In genomic region chr2:11871421-11871820, GRCh38 we compare ENCODE assay signal across 14 cellular contexts.
DNase-seq lines count a peak whose midpoint lies in the region; ATAC-seq, FAIRE-seq and TF ChIP-seq lines count a peak whose summit lies in the region.
"Had no signal": no experiment of that assay in that cellular context is flagged by ENCODE, and none has a peak within 500 bp of the region (broad histone marks: within the 10 kb centered on the region; RNA-seq: fewer than 3 reads in every experiment).

No MANE protein-coding gene starts in this region.

- SMC1A ChIA-PET in GM12878 (lab: Charles Lee; ENCODE audit: uncharacterized antibody, unreplicated experiment): interaction anchor here (1.0 to 2.4 kb wide), 6 partner anchors 11 to 306 kb away, joined by 3 to 12 read pairs (median 4); no protein-coding TSS in a partner anchor

- H3K4me3 ChIP-seq in right atrium auricular region (no peak overlapping the region), heart right ventricle (no peak overlapping the region), GM12878 (peak overlapping the region; percentile 51; the same call in 1 of the 2 replicates)
- H3K4me3 ChIP-seq: BLaER1 treated with 17β-estradiol and CSF1 and Interleukin-3, amounts not matched to agents 10 nM and 100 nM; HAP-1 had no signal

- no peaks in the 10 kb centered on the region for H4K20me1 ChIP-seq in GM12878 (ENCODE audit: control insufficient read depth, insufficient read depth)
- H4K20me1 ChIP-seq: BLaER1 treated with 17β-estradiol and CSF1 and Interleukin-3, amounts not matched to agents 10 nM and 100 nM had no signal

- peak overlapping the region; percentile 31 for H3K4me2 ChIP-seq in GM12878 (ENCODE audit: control insufficient read depth, insufficient read depth)
- H3K4me2 ChIP-seq: BLaER1 treated with 17β-estradiol and CSF1 and Interleukin-3, amounts not matched to agents 10 nM and 100 nM had no signal

- no peaks in the 10 kb centered on the region for H3K9me3 Mint-ChIP-seq in activated naive CD8-positive, alpha-beta T cell treated with anti-CD3 and anti-CD28 coated beads for 36 hours
- H3K9me3 Mint-ChIP-seq: CD8-positive, alpha-beta T cell had no signal

- H3K36me3 ChIP-seq in right atrium auricular region: no peaks in the 10 kb centered on the region
- H3K36me3 ChIP-seq in heart right ventricle: no peaks in the 10 kb centered on the region
- peaks cover 0 to 2% of the 10 kb centered on the region in 2 experiments; a peak in 2 of 4 replicates for H3K36me3 ChIP-seq in GM12878 (ENCODE audit: control insufficient read depth in 2 of 2, insufficient read depth in 2 of 2, low read length in 1 of 2)
- H3K36me3 ChIP-seq: BLaER1 treated with 17β-estradiol and CSF1 and Interleukin-3, amounts not matched to agents 10 nM and 100 nM; HAP-1 had no signal

- no peak overlapping the region for H3K27ac Mint-ChIP-seq in activated naive CD8-positive, alpha-beta T cell treated with anti-CD3 and anti-CD28 coated beads for 36 hours
- H3K27ac Mint-ChIP-seq: B cell; CD8-positive, alpha-beta T cell had no signal

- no peaks in the 10 kb centered on the region for H3K4me1 ChIP-seq in right atrium auricular region
- peaks cover 0 to 20% (median 0%) of the 10 kb centered on the region in 9 donors for H3K4me1 ChIP-seq in heart right ventricle
- H3K4me1 ChIP-seq in GM12878 (ENCODE audit: control insufficient read depth, insufficient read depth, low read length): peaks cover 16% of the 10 kb centered on the region
- H3K4me1 ChIP-seq: HAP-1 had no signal

- TF ChIP-seq EP300 in GM12878 (IDR thresholded peaks at IDR 0.05; ENCODE audit: borderline replicate concordance in 1 of 2, control insufficient read depth in 1 of 2, low read depth in 2 of 2, low read length in 2 of 2): no peak

- FAIRE-seq in GM12878 (lab: Jason Lieb, UNC): no peak

- H3K27me3 ChIP-seq in right atrium auricular region: no peaks in the 10 kb centered on the region
- no peaks in the 10 kb centered on the region for H3K27me3 ChIP-seq in heart right ventricle
- no peaks in the 10 kb centered on the region for H3K27me3 ChIP-seq in GM12878 (replicated peaks in 1 of 2; ENCODE audit: control insufficient read depth in 2 of 2, insufficient read depth in 2 of 2, low read length in 1 of 2)
- H3K27me3 ChIP-seq: BLaER1 treated with 17β-estradiol and CSF1 and Interleukin-3, amounts not matched to agents 10 nM and 100 nM had no signal

- H3K27ac ChIP-seq in right atrium auricular region (no peak overlapping the region), heart right ventricle (no peak overlapping the region), GM12878 (ENCODE audit: control insufficient read depth, insufficient read depth) (peak overlapping the region; percentile 72)
- H3K27ac ChIP-seq: BLaER1 treated with 17β-estradiol and CSF1 and Interleukin-3, amounts not matched to agents 10 nM and 100 nM had no signal

- H3K9ac ChIP-seq in GM12878 (ENCODE audit: control insufficient read depth, insufficient read depth, low read length): peak overlapping the region; percentile 45; the same call in 1 of the 2 replicates
- H3K9ac ChIP-seq: BLaER1 treated with 17β-estradiol and CSF1 and Interleukin-3, amounts not matched to agents 10 nM and 100 nM had no signal

- H3K36me3 Mint-ChIP-seq in activated naive CD8-positive, alpha-beta T cell treated with anti-CD3 and anti-CD28 coated beads for 36 hours: no peaks in the 10 kb centered on the region
- H3K36me3 Mint-ChIP-seq: CD8-positive, alpha-beta T cell had no signal

- no peak for TF ChIP-seq POLR2A in GM12878 (IDR thresholded peaks at IDR 0.05; ENCODE audit: low read depth, low read length)

- H3K4me3 Mint-ChIP-seq in activated naive CD8-positive, alpha-beta T cell treated with anti-CD3 and anti-CD28 coated beads for 36 hours: no peak overlapping the region
- H3K4me3 Mint-ChIP-seq: B cell; CD8-positive, alpha-beta T cell had no signal

- H3K9me3 ChIP-seq in right atrium auricular region: no peaks in the 10 kb centered on the region
- H3K9me3 ChIP-seq in heart right ventricle: peaks cover 0 to 8% (median 0%) of the 10 kb centered on the region in 11 donors
- H3K9me3 ChIP-seq in GM12878 (replicated peaks; ENCODE audit: control insufficient read depth, insufficient read depth, low read length): no peaks in the 10 kb centered on the region; the same call in 2 of the 3 replicates
- H3K9me3 ChIP-seq: HAP-1 had no signal

- BruUV-seq in GM12878 (replicated peaks; lab: Mats Ljungman, UMichigan): no TSS peak

- CTCF ChIA-PET in GM12878 (lab: Yijun Ruan, JAX): interaction anchor here (1.7 kb wide), 1 partner anchor 33 kb away, joined by 9 read pairs; no protein-coding TSS in a partner anchor

- DNase-seq in right atrium auricular region (ENCODE audit: low spot score): peak; percentile 55
- no peak for DNase-seq in heart right ventricle
- no peak for DNase-seq in GM12878 (ENCODE audit: low read depth, low spot score)
- DNase-seq in islet precursor cell: peak; percentile 34
- no peak for DNase-seq in activated naive CD4-positive, alpha-beta T cell treated with anti-CD3 and anti-CD28 coated beads, Interleukin-2, amount 50 U/mL, for 16 hours
- no peak for DNase-seq in activated naive CD8-positive, alpha-beta T cell treated with anti-CD3 and anti-CD28 coated beads for 36 hours
- DNase-seq in NCI-H1694 treated with DMSO at 0.1 percent for 48 hours (lab: John Stamatoyannopoulos, UW): no peak
- DNase-seq: Calu3, DMS79 treated with DMSO at 0.1 percent for 48 hours, GF-D8 had no signal

- peaks cover 16% of the 10 kb centered on the region for H3K4me1 Mint-ChIP-seq in activated naive CD8-positive, alpha-beta T cell treated with anti-CD3 and anti-CD28 coated beads for 36 hours

- H2AFZ ChIP-seq in GM12878 (ENCODE audit: control insufficient read depth, low read depth, low read length): no peak overlapping the region

- intact Hi-C loops in heart right ventricle (cut with DNase I): no loop called here
- intact Hi-C loops in GM12878 (cut with micrococcal nuclease; ENCODE audit: unreplicated experiment): no loop called here

- POLR2A ChIA-PET in GM12878 (lab: Charles Lee): interaction anchor here (1.0 to 1.2 kb wide), 2 partner anchors 135 to 174 kb away, joined by 3 to 4 read pairs; no protein-coding TSS in a partner anchor

- peaks cover 73% of the 10 kb centered on the region for H3K79me2 ChIP-seq in GM12878 (ENCODE audit: control insufficient read depth, insufficient read depth, low read length)

- TF ChIP-seq CTCF in right atrium auricular region (IDR thresholded peaks at IDR 0.05) (no peak), heart right ventricle (IDR thresholded peaks at IDR 0.05) (no peak), GM12878 (IDR thresholded peaks at IDR 0.05 in 2 of 3, conservative IDR thresholded peaks at IDR 0.05 in 1 of 3; ENCODE audit: control insufficient read depth in 2 of 3, extremely low read depth in 1 of 3, insufficient read depth in 1 of 3, low read depth in 3 of 3, low read length in 3 of 3) (no peak)

- in situ Hi-C loops in GM12878 (cut with MboI): no loop called here

- H3K27me3 Mint-ChIP-seq in activated naive CD8-positive, alpha-beta T cell treated with anti-CD3 and anti-CD28 coated beads for 36 hours: peaks cover 5% of the 10 kb centered on the region
- H3K27me3 Mint-ChIP-seq: B cell had no signal

- TF ChIP-seq RAD21 in GM12878 (IDR thresholded peaks at IDR 0.05; ENCODE audit: insufficient read depth, low read depth, low read length): no peak

- no peak for ATAC-seq in heart right ventricle
- no peak for ATAC-seq in GM12878
- ATAC-seq: CD8-positive, alpha-beta T cell had no signal

- WGBS in heart right ventricle, 2 donors: 97% methylated on average over 4 of the region's 4 CpGs
- 93% methylated on average over 4 of the region's 4 CpGs for WGBS in GM12878 (ENCODE audit: insufficient coverage, insufficient replicate concordance, low lambda C conversion rate, missing lambda C conversion rate)

- RAD21 ChIA-PET in GM12878 (lab: Charles Lee; ENCODE audit: unreplicated experiment): interaction anchor here (0.6 to 2.7 kb wide), 5 partner anchors 53 to 845 kb away, joined by 3 to 11 read pairs (median 5); partner anchors contain the start of gene TRIB2

TF ChIP-seq in GM12878, 131 proteins besides CTCF, POLR2A, EP300 and RAD21:
- TF ChIP-seq KLF5 (IDR thresholded peaks at IDR 0.05; ENCODE audit: partially characterized antibody) (no peak), NR2F1 (conservative IDR thresholded peaks at IDR 0.05) (no peak), E2F4 (IDR thresholded peaks at IDR 0.05; ENCODE audit: low read depth, low read length) (no peak), MTA2 (IDR thresholded peaks at IDR 0.05; ENCODE audit: low read depth) (no peak), MAX (IDR thresholded peaks at IDR 0.05; ENCODE audit: low read depth, low read length) (no peak), ZNF217 (IDR thresholded peaks at IDR 0.05) (no peak), BHLHE40 (IDR thresholded peaks at IDR 0.05; ENCODE audit: borderline replicate concordance in 1 of 2, low read depth in 2 of 2, low read length in 1 of 2) (no peak), SMC3 (IDR thresholded peaks at IDR 0.05; ENCODE audit: borderline replicate concordance, low read length) (no peak), STAT1 (conservative IDR thresholded peaks at IDR 0.05) (no peak)

Comparison
In these comparisons a context has a peak if more than half of its experiments do, and no peak if none do; other contexts are left out.
1. DNase-seq: peak in right atrium auricular region (single experiment) and islet precursor cell (single experiment); none in heart right ventricle (0 of 2), GM12878 (single experiment), activated naive CD4-positive, alpha-beta T cell treated with anti-CD3 and anti-CD28 coated beads, Interleukin-2, amount 50 U/mL, for 16 hours (single experiment), activated naive CD8-positive, alpha-beta T cell treated with anti-CD3 and anti-CD28 coated beads for 36 hours (single experiment) and NCI-H1694 treated with DMSO at 0.1 percent for 48 hours (single experiment).